In the genomic region with DNA sequence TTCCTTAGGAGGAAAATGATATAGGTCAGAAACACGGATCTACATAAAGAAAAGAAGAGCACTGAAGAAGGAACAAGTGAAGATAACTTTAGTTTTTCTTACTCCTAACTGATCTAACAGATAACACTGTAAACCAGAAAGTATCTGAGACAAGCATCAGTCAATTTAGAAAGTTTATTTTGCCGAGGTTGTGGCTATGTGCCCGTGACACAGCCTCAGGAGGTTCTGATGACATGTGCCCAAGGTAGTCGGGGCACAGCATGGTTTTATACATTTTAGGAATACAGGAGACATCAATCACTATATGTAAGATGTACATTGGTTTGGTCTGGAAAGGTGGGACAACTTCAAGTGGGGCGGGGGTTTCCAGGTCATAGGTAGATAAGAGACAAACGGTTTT, we compare ENCODE assay signal across 36 cellular contexts. TPM values are rescaled to one million over a fixed set of nuclear protein-coding genes. Genes with fewer than 3 reads are reported as not detected.
A peak's percentile ranks its signal among the peaks of the same experiment; 100 is the strongest.
DNase-seq lines count a peak whose midpoint lies in the region; ATAC-seq, FAIRE-seq and TF ChIP-seq lines count a peak whose summit lies in the region.
"Had no signal": no experiment of that assay in that cellular context is flagged by ENCODE, and none has a peak within 500 bp of the region (broad histone marks: within the 10 kb centered on the region; RNA-seq: fewer than 3 reads in every experiment).

No MANE protein-coding gene starts in this region.

- H3K4me1 ChIP-seq in Karpas-422 (ENCODE audit: low read length) (no peaks in the 10 kb centered on the region), parathyroid adenoma (peaks cover 3% of the 10 kb centered on the region)
- H3K4me1 ChIP-seq: A549, BE2C, BLaER1, Caco-2 had no signal

- H2AFZ ChIP-seq in Karpas-422 (ENCODE audit: low read length) (no peak overlapping the region), parathyroid adenoma (peak overlapping the region; percentile 13)

- no peaks in the 10 kb centered on the region for H4K20me1 ChIP-seq in Karpas-422 (ENCODE audit: insufficient read depth, low read depth, low read length)
- H4K20me1 ChIP-seq: BLaER1; BLaER1 treated with 17β-estradiol and CSF1 and Interleukin-3, amounts not matched to agents 10 nM and 100 nM had no signal

- H3K36me3 ChIP-seq in Karpas-422 (ENCODE audit: insufficient read depth, low read length) = no peaks in the 10 kb centered on the region
- no peaks in the 10 kb centered on the region for H3K36me3 ChIP-seq in parathyroid adenoma (ENCODE audit: control insufficient read depth, insufficient read depth, low read length)
- H3K36me3 ChIP-seq: BE2C, BLaER1 had no signal

- H3K9me2 ChIP-seq in Karpas-422 (replicated peaks; ENCODE audit: insufficient read depth, low read length) = no peaks in the 10 kb centered on the region

- H3K4me1 Mint-ChIP-seq in chondrocyte (ENCODE audit: low read depth) (no peaks in the 10 kb centered on the region), progenitor cell of endocrine pancreas (ENCODE audit: low read depth) (no peaks in the 10 kb centered on the region)
- H3K4me1 Mint-ChIP-seq: CD14-positive monocyte; CD4-positive, alpha-beta memory T cell; CD4-positive, CD25-positive, alpha-beta regulatory T cell; CD8-positive, alpha-beta memory T cell had no signal

- H3K9ac ChIP-seq in Karpas-422 (ENCODE audit: low read length) (no peak overlapping the region), parathyroid adenoma (no peak overlapping the region)
- H3K9ac ChIP-seq: BLaER1; BLaER1 treated with 17β-estradiol and CSF1 and Interleukin-3, amounts not matched to agents 10 nM and 100 nM had no signal

- H3K36me3 Mint-ChIP-seq in chondrocyte (ENCODE audit: low read depth) (peaks cover 2% of the 10 kb centered on the region), progenitor cell of endocrine pancreas (ENCODE audit: insufficient read depth) (peaks cover 6% of the 10 kb centered on the region)
- H3K36me3 Mint-ChIP-seq: CD4-positive, alpha-beta memory T cell; CD8-positive, alpha-beta T cell had no signal

- no peak overlapping the region for H3K4me3 Mint-ChIP-seq in chondrocyte (ENCODE audit: unreplicated experiment)
- H3K4me3 Mint-ChIP-seq in progenitor cell of endocrine pancreas (ENCODE audit: low read depth) = no peak overlapping the region
- H3K4me3 Mint-ChIP-seq: B cell; CD14-positive monocyte; CD4-positive, alpha-beta memory T cell; CD4-positive, alpha-beta T cell; CD4-positive, CD25-positive, alpha-beta regulatory T cell; CD8-positive, alpha-beta memory T cell; CD8-positive, alpha-beta T cell had no signal

- no peak for TF ChIP-seq CTCF in parathyroid adenoma (IDR thresholded peaks at IDR 0.05)
- TF ChIP-seq CTCF in chondrocyte (IDR thresholded peaks at IDR 0.05) = no peak
- TF ChIP-seq CTCF in progenitor cell of endocrine pancreas (IDR thresholded peaks at IDR 0.05; ENCODE audit: unreplicated experiment) = no peak
- no peak for TF ChIP-seq CTCF in omental fat pad (IDR thresholded peaks at IDR 0.05)

- H3K9me3 ChIP-seq in Karpas-422 (ENCODE audit: low read length) (no peaks in the 10 kb centered on the region), parathyroid adenoma (ENCODE audit: control insufficient read depth, low read length) (no peaks in the 10 kb centered on the region)
- H3K9me3 ChIP-seq: A549, BE2C had no signal

- peak; percentile 58 for FAIRE-seq in HTR-8/SVneo (lab: Jason Lieb, UNC)
- FAIRE-seq: A204.1, A549, D721Med had no signal

- H3K9me3 Mint-ChIP-seq in chondrocyte (ENCODE audit: low read depth) (no peaks in the 10 kb centered on the region), progenitor cell of endocrine pancreas (ENCODE audit: low read depth) (peaks cover 5% of the 10 kb centered on the region)
- H3K9me3 Mint-ChIP-seq: CD4-positive, alpha-beta T cell; CD4-positive, CD25-positive, alpha-beta regulatory T cell; CD8-positive, alpha-beta memory T cell had no signal

- H3K4me2 ChIP-seq in Karpas-422 (ENCODE audit: low read depth, low read length, poor library complexity, severe bottlenecking) = no peak overlapping the region
- H3K4me2 ChIP-seq in parathyroid adenoma (ENCODE audit: low read length) = no peak overlapping the region
- H3K4me2 ChIP-seq: A549; BLaER1; BLaER1 treated with 17β-estradiol and CSF1 and Interleukin-3, amounts not matched to agents 10 nM and 100 nM had no signal

- H3K27me3 ChIP-seq in Karpas-422 (ENCODE audit: low read length) = no peaks in the 10 kb centered on the region
- no peaks in the 10 kb centered on the region for H3K27me3 ChIP-seq in parathyroid adenoma (ENCODE audit: control insufficient read depth, insufficient read depth, low read length)
- H3K27me3 ChIP-seq: BE2C; BLaER1; BLaER1 treated with 17β-estradiol and CSF1 and Interleukin-3, amounts not matched to agents 10 nM and 100 nM had no signal

- no peaks in the 10 kb centered on the region for H3K79me2 ChIP-seq in Karpas-422 (ENCODE audit: low read length)
- H3K79me2 ChIP-seq in parathyroid adenoma = no peaks in the 10 kb centered on the region

- no peak for DNase-seq in HTR-8/SVneo (ENCODE audit: insufficient read length, low spot score)
- DNase-seq in Karpas-422 = peak; percentile 36
- no peak for DNase-seq in chondrocyte (ENCODE audit: low spot score)
- DNase-seq in progenitor cell of endocrine pancreas (ENCODE audit: low spot score, unreplicated experiment) = no peak
- no peak for DNase-seq in omental fat pad (ENCODE audit: low spot score)
- DNase-seq: 8988T; ACHN; AML-193; BE2C; C1 segment of cervical spinal cord; Caco-2; Calu3; CD4-positive, alpha-beta memory T cell; CD4-positive, alpha-beta T cell; CD4-positive, CD25-positive, alpha-beta regulatory T cell; CD8-positive, alpha-beta memory T cell; CD8-positive, alpha-beta T cell; COR-L47; DMS 273 treated with DMSO at 0.1 percent for 48 hours; DMS153; DMS53; DMS79; DMS79 treated with DMSO at 0.1 percent for 48 hours; DND-41; EL had no signal

- H3K27ac ChIP-seq in Karpas-422 (ENCODE audit: low read length) (no peak overlapping the region), parathyroid adenoma (no peak overlapping the region)
- H3K27ac ChIP-seq: 22Rv1; A549; BLaER1; BLaER1 treated with 17β-estradiol and CSF1 and Interleukin-3, amounts not matched to agents 10 nM and 100 nM; C4-2B had no signal

- no peak overlapping the region for H3K27ac Mint-ChIP-seq in chondrocyte (ENCODE audit: unreplicated experiment)
- H3K27ac Mint-ChIP-seq in progenitor cell of endocrine pancreas = no peak overlapping the region
- H3K27ac Mint-ChIP-seq: B cell; CD14-positive monocyte; CD4-positive, alpha-beta memory T cell; CD4-positive, alpha-beta T cell; CD4-positive, CD25-positive, alpha-beta regulatory T cell; CD8-positive, alpha-beta memory T cell; CD8-positive, alpha-beta T cell had no signal

- H3K4me3 ChIP-seq in Karpas-422 (ENCODE audit: low read length) (no peak overlapping the region), parathyroid adenoma (ENCODE audit: low read depth, low read length) (no peak overlapping the region)
- H3K4me3 ChIP-seq: A549; BLaER1; BLaER1 treated with 17β-estradiol and CSF1 and Interleukin-3, amounts not matched to agents 10 nM and 100 nM had no signal

- ATAC-seq in omental fat pad (ENCODE audit: low FRiP score) = no peak
- ATAC-seq: A549; CD8-positive, alpha-beta T cell had no signal

- H3K27me3 Mint-ChIP-seq in chondrocyte (ENCODE audit: low read depth) = no peaks in the 10 kb centered on the region
- no peaks in the 10 kb centered on the region for H3K27me3 Mint-ChIP-seq in progenitor cell of endocrine pancreas
- H3K27me3 Mint-ChIP-seq: B cell; CD4-positive, alpha-beta memory T cell; CD4-positive, alpha-beta T cell; CD4-positive, CD25-positive, alpha-beta regulatory T cell; CD8-positive, alpha-beta memory T cell had no signal

RNA-seq across cellular contexts. Expression of a gene that starts 23.0 kb away (rescaled TPM):
- total RNA-seq in Karpas-422 (2014; rRNA removed; shearing (Covaris generic); ENCODE audit: low replicate concordance) = 2.2 and 3.3 TPM in 2 replicates
- 1.2 to 3.3 TPM (median 1.4 TPM) in 3 replicates for total RNA-seq in chondrocyte
- 9.5 and 10.7 TPM in 2 replicates for total RNA-seq in progenitor cell of endocrine pancreas
- 1 to 10 TPM in 1 of 4 donors, under 1 TPM in 2, not detected in 1; 0.25 to 2.2 (median 0.84) TPM for total RNA-seq in omental fat pad

RNA-seq across cellular contexts. Expression of a gene that starts 23.1 kb away (rescaled TPM):
- total RNA-seq in Karpas-422 (2014; rRNA removed; shearing (Covaris generic); ENCODE audit: low replicate concordance) = 0.60 and 0.97 TPM in 2 replicates
- total RNA-seq in chondrocyte (0.18 to 0.37 TPM (median 0.27 TPM) in 3 replicates), progenitor cell of endocrine pancreas (1.2 and 1.8 TPM in 2 replicates), omental fat pad (under 1 TPM in 2 of 4 donors, not detected in 2; 0.28 to 0.47 TPM)
- total RNA-seq: A172 had no signal

RNA-seq across cellular contexts. Expression of a gene that starts 23.3 kb away (rescaled TPM):
- 41.3 and 73.8 TPM in 2 replicates for total RNA-seq in Karpas-422 (2014; rRNA removed; shearing (Covaris generic); ENCODE audit: low replicate concordance)
- 10.3 to 12.5 TPM (median 10.4 TPM) in 3 replicates for total RNA-seq in chondrocyte
- total RNA-seq in progenitor cell of endocrine pancreas = 18.4 and 18.7 TPM in 2 replicates
- total RNA-seq in omental fat pad = 10 to 100 TPM; 10.1 to 15.8 (median 12.3) TPM

RNA-seq across cellular contexts. Expression of a gene that starts 57.2 kb away (rescaled TPM):
- total RNA-seq in Karpas-422 (2014; rRNA removed; shearing (Covaris generic); ENCODE audit: low replicate concordance) = 33.9 and 39.0 TPM in 2 replicates
- total RNA-seq in chondrocyte = 21.2 to 24.3 TPM (median 21.9 TPM) in 3 replicates
- 30.7 and 33.7 TPM in 2 replicates for total RNA-seq in progenitor cell of endocrine pancreas
- total RNA-seq in omental fat pad = 10 to 100 TPM in 3 of 4 donors, 1 to 10 TPM in 1; 9.5 to 17.3 (median 14.3) TPM

RNA-seq across cellular contexts. Expression of a gene that starts 57.7 kb away (rescaled TPM):
- total RNA-seq in Karpas-422 (2014; rRNA removed; shearing (Covaris generic); ENCODE audit: low replicate concordance) = 200 and 369 TPM in 2 replicates
- total RNA-seq in chondrocyte (85.0 to 107 TPM (median 85.7 TPM) in 3 replicates), progenitor cell of endocrine pancreas (160 and 179 TPM in 2 replicates), omental fat pad (100 to 1,000 TPM in 2 of 4 donors, 10 to 100 TPM in 2; 82.4 to 158 (median 101) TPM)
